In genomic region chr9:21864505-21864904, GRCh38 we compare ENCODE assay signal across 15 cellular contexts.
DNase-seq lines count a peak whose midpoint lies in the region; ATAC-seq and TF ChIP-seq lines count a peak whose summit lies in the region.
"Had no signal": no experiment of that assay in that cellular context is flagged by ENCODE, and none has a peak within 500 bp of the region (broad histone marks: within the 10 kb centered on the region; RNA-seq: fewer than 3 reads in every experiment).

No MANE protein-coding gene starts in this region.

- no peaks in the 10 kb centered on the region for H3K36me3 ChIP-seq in mucosa of descending colon (ENCODE audit: low read depth)
- no peaks in the 10 kb centered on the region for H3K36me3 ChIP-seq in ovary

- H3K27ac ChIP-seq in 22Rv1 = peak overlapping the region; percentile 60
- no peak overlapping the region for H3K27ac ChIP-seq in ovary
- H3K27ac ChIP-seq: BLaER1 had no signal

- no peak for TF ChIP-seq POLR2A in ovary (IDR thresholded peaks at IDR 0.05)

- TF ChIP-seq CTCF in 22Rv1 (IDR thresholded peaks at IDR 0.05) = no peak
- TF ChIP-seq CTCF in Calu3 (IDR thresholded peaks at IDR 0.05; ENCODE audit: unreplicated experiment) = no peak
- TF ChIP-seq CTCF in mucosa of descending colon (IDR thresholded peaks at IDR 0.05) = no peak
- no peak for TF ChIP-seq CTCF in ovary (IDR thresholded peaks at IDR 0.05)

- 96 to 100% (median 97%) methylated on average over 5 of the region's 5 CpGs for WGBS in ovary, 3 donors

- H3K4me1 ChIP-seq in mucosa of descending colon (ENCODE audit: low read depth) (no peaks in the 10 kb centered on the region), ovary (ENCODE audit: insufficient read depth) (no peaks in the 10 kb centered on the region)
- H3K4me1 ChIP-seq: BLaER1 had no signal

- TF ChIP-seq EP300 in ovary (IDR thresholded peaks at IDR 0.05) = no peak

- BruUV-seq in Calu3 (replicated peaks; lab: Mats Ljungman, UMichigan) = no TSS peak

- intact Hi-C loops in Calu3 (cut with micrococcal nuclease; ENCODE audit: unreplicated experiment) (no loop called here), mucosa of descending colon (cut with DNase I, micrococcal nuclease) (no loop called here), ovary (cut with DNase I) (no loop called here), posterior vena cava (cut with DNase I) (loop anchor here in 1 of 2 donors (1.0 kb wide), 1 partner anchor 15 kb away; no protein-coding TSS in a partner anchor)

- DNase-seq in Calu3 (no peak), mucosa of descending colon (no peak), ovary (no peak), posterior vena cava (ENCODE audit: low spot score) (no peak), NCI-H510A (lab: John Stamatoyannopoulos, UW) (no peak)
- DNase-seq in natural killer cell treated with Interleukin-12 subunit alpha and Interleukin-12 subunit beta and Interleukin-15 and Interleukin-18, amount 100 ng/mL, for 72 hours (ENCODE audit: low spot score) = no peak
- DNase-seq: CD4-positive, alpha-beta memory T cell; HCEC 1CT; HFFc6; KG1 had no signal

- H3K27me3 Mint-ChIP-seq in Calu3 (ENCODE audit: unreplicated experiment) = no peaks in the 10 kb centered on the region
- H3K27me3 Mint-ChIP-seq in natural killer cell treated with Interleukin-12 subunit alpha and Interleukin-12 subunit beta and Interleukin-15 and Interleukin-18, amount 100 ng/mL, for 72 hours = no peaks in the 10 kb centered on the region
- H3K27me3 Mint-ChIP-seq: CD4-positive, alpha-beta memory T cell had no signal

- H3K4me3 Mint-ChIP-seq in Calu3 (ENCODE audit: low read depth, unreplicated experiment) = no peak overlapping the region
- no peak overlapping the region for H3K4me3 Mint-ChIP-seq in natural killer cell treated with Interleukin-12 subunit alpha and Interleukin-12 subunit beta and Interleukin-15 and Interleukin-18, amount 100 ng/mL, for 72 hours
- H3K4me3 Mint-ChIP-seq: CD14-positive monocyte; CD4-positive, alpha-beta memory T cell; GM23338; HFFc6 had no signal

- no peaks in the 10 kb centered on the region for H3K9me3 ChIP-seq in mucosa of descending colon
- no peaks in the 10 kb centered on the region for H3K9me3 ChIP-seq in ovary

- H3K36me3 Mint-ChIP-seq in Calu3 (ENCODE audit: insufficient read depth, unreplicated experiment) = peaks cover 14% of the 10 kb centered on the region
- H3K36me3 Mint-ChIP-seq in natural killer cell treated with Interleukin-12 subunit alpha and Interleukin-12 subunit beta and Interleukin-15 and Interleukin-18, amount 100 ng/mL, for 72 hours = peaks cover 9% of the 10 kb centered on the region

- H3K27me3 ChIP-seq in ovary = no peaks in the 10 kb centered on the region
- H3K27me3 ChIP-seq: BLaER1 had no signal

- H3K4me1 Mint-ChIP-seq in Calu3 (ENCODE audit: low read depth, unreplicated experiment) = no peaks in the 10 kb centered on the region
- H3K4me1 Mint-ChIP-seq in natural killer cell treated with Interleukin-12 subunit alpha and Interleukin-12 subunit beta and Interleukin-15 and Interleukin-18, amount 100 ng/mL, for 72 hours (ENCODE audit: low read depth in 2 of 2) = no peaks in the 10 kb centered on the region
- H3K4me1 Mint-ChIP-seq: CD14-positive monocyte, GM23338 had no signal

- H3K9me3 Mint-ChIP-seq in Calu3 (ENCODE audit: low read depth, unreplicated experiment) = no peaks in the 10 kb centered on the region
- no peaks in the 10 kb centered on the region for H3K9me3 Mint-ChIP-seq in natural killer cell treated with Interleukin-12 subunit alpha and Interleukin-12 subunit beta and Interleukin-15 and Interleukin-18, amount 100 ng/mL, for 72 hours
- H3K9me3 Mint-ChIP-seq: GM23338, HFFc6 had no signal

- peak overlapping the region; percentile 67 for H3K27ac Mint-ChIP-seq in Calu3 (ENCODE audit: unreplicated experiment)
- no peak overlapping the region for H3K27ac Mint-ChIP-seq in natural killer cell treated with Interleukin-12 subunit alpha and Interleukin-12 subunit beta and Interleukin-15 and Interleukin-18, amount 100 ng/mL, for 72 hours
- H3K27ac Mint-ChIP-seq: CD4-positive, alpha-beta memory T cell; GM23338 had no signal

- ATAC-seq in esophagus mucosa = peak; percentile 75
- peak; percentile 20 for ATAC-seq in mucosa of descending colon
- ATAC-seq in natural killer cell treated with Interleukin-12 subunit alpha and Interleukin-12 subunit beta and Interleukin-15 and Interleukin-18, amount 100 ng/mL, for 72 hours = no peak
- ATAC-seq: GM23338 had no signal

- CTCF ChIA-PET in Calu3 (lab: Charles Lee) = interaction anchor here (0.6 to 1.4 kb wide), 3 partner anchors 9 to 107 kb away, joined by 3 to 7 read pairs (median 6); no protein-coding TSS in a partner anchor

- H3K4me3 ChIP-seq in mucosa of descending colon (no peak overlapping the region), ovary (no peak overlapping the region)
- H3K4me3 ChIP-seq: BLaER1, GM23338 had no signal

Comparison
In these comparisons a context has a peak if more than half of its experiments do, and no peak if none do; other contexts are left out.
1. ATAC-seq: peak in esophagus mucosa (single experiment) and mucosa of descending colon (single experiment); none in natural killer cell treated with Interleukin-12 subunit alpha and Interleukin-12 subunit beta and Interleukin-15 and Interleukin-18, amount 100 ng/mL, for 72 hours (0 of 2).